8 cellular contexts compared by ENCODE assay signal in the genomic region with DNA sequence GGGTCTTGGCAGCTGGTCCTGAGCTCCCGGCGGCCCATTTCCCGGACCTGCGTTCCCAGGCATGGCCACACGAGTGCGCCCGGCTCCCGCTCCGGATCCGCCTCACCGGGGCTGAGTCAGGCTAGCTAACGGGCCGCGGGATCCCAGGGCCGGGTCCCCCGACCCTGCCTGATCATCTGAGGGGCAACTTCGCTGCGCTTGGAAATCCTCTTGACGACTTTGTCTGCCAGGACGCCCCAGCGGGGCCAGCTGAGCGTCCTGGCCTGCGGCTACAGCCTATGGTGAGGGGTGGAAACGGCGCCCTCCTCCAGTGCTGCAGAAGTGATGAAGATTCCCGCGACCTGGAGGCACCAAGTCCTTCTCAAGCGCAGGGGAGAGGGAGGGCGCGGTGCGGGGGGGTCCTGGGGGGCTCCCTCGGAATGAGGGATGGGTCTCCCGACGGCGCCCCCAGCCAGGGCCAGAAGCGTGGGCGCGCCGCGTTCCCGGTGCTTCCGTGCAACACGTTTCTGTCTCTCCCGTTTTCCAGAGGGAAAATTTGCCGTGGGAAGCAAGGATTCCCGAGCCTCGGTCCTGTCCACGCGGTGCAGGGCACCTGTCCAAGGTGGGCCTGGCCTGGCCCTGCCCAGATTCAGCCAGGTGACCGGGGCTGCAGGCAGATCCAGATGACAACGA.
A peak's percentile ranks its signal among the peaks of the same experiment; 100 is the strongest.
DNase-seq lines count a peak whose midpoint lies in the region; ATAC-seq and TF ChIP-seq lines count a peak whose summit lies in the region.

No MANE protein-coding gene starts in this region.

- DNase-seq in activated CD4-positive, alpha-beta T cell treated with anti-CD3 and anti-CD28 coated beads for 24 hours (ENCODE audit: low read depth in 2 of 2), result peak; percentile 53 to 63
- DNase-seq in cerebellar cortex (ENCODE audit: low spot score), result peak; percentile 37
- peak; percentile 51 to 90 for DNase-seq in left lung
- peak; percentile 75 for DNase-seq in stimulated activated CD4-positive, alpha-beta T cell treated with anti-CD3 and anti-CD28 coated beads, Interleukin-4, amount 100 ng/mL, for 24 hours
- no peak for DNase-seq in NCI-H2196 treated with DMSO at 0.1 percent for 48 hours (lab: John Stamatoyannopoulos, UW; ENCODE audit: unreplicated experiment)

- H3K27ac ChIP-seq in KMS-11 (no peak overlapping the region), left lung (no peak overlapping the region)

- H3K4me2 ChIP-seq in KMS-11, result peak overlapping the region; percentile 51

- TF ChIP-seq CTCF in KMS-11 (conservative IDR thresholded peaks at IDR 0.05; ENCODE audit: low read depth, low read length), result peak; percentile 74
- peak; percentile 71 to 79 for TF ChIP-seq CTCF in left lung (IDR thresholded peaks at IDR 0.05)

- ATAC-seq in GM21737 (IDR thresholded peaks at IDR 0.05; ENCODE audit: unreplicated experiment) (peak; percentile 65), left lung (peak; percentile 92)

- H3K4me3 ChIP-seq in KMS-11 (IDR thresholded peaks at IDR 0.05; ENCODE audit: insufficient read depth, low read depth, low read length) (no peak overlapping the region), left lung (peak overlapping the region; percentile 18 to 23)

- H3K9me3 ChIP-seq in ES-I3 (ENCODE audit: control insufficient read depth, insufficient read depth, low read length), result no peaks in the 10 kb centered on the region
- H3K9me3 ChIP-seq in left lung, result no peaks in the 10 kb centered on the region

- H3K4me1 ChIP-seq in ES-I3 (ENCODE audit: insufficient read depth, low read length) (peaks cover 4% of the 10 kb centered on the region), KMS-11 (ENCODE audit: low read depth, poor library complexity, severe bottlenecking) (peaks cover 6% of the 10 kb centered on the region), left lung (peaks cover 0 to 15% of the 10 kb centered on the region in 2 donors)

- no peaks in the 10 kb centered on the region for H3K27me3 ChIP-seq in KMS-11 (ENCODE audit: insufficient read depth, low read depth)
- H3K27me3 ChIP-seq in left lung, result peaks cover 0 to 29% of the 10 kb centered on the region in 2 donors

- no peaks in the 10 kb centered on the region for H4K20me1 ChIP-seq in KMS-11 (ENCODE audit: insufficient read depth)

- peak overlapping the region; percentile 31; the same call in 1 of the 2 replicates for H3K9ac ChIP-seq in ES-I3 (ENCODE audit: low read depth, low read length)
- H3K9ac ChIP-seq in KMS-11, result no peak overlapping the region

- intact Hi-C loops in left lung (cut with DNase I), result no loop called here

- no peaks in the 10 kb centered on the region for H3K79me2 ChIP-seq in KMS-11 (ENCODE audit: insufficient read depth, low read depth)

- peak overlapping the region; percentile 93 for H2AFZ ChIP-seq in KMS-11 (ENCODE audit: low read depth)

- no peaks in the 10 kb centered on the region for H3K36me3 ChIP-seq in ES-I3 (ENCODE audit: insufficient read depth, low read length)
- H3K36me3 ChIP-seq in KMS-11 (ENCODE audit: insufficient read depth), result no peaks in the 10 kb centered on the region
- H3K36me3 ChIP-seq in left lung, result no peaks in the 10 kb centered on the region
